Comparison of ENCODE assay signal across 1 cellular context in genomic region chr17:1386265-1386664, GRCh38.
TF ChIP-seq lines count a peak whose summit lies in the region.

No MANE protein-coding gene starts in this region.

TF ChIP-seq in SK-N-SH treated with all-trans-retinoic acid at 6 μM for 48 hours, 23 proteins besides CTCF, POLR2A, EP300 and RAD21:
- no peak for TF ChIP-seq ZC3H10 (CRISPR knock-in tag; IDR thresholded peaks at IDR 0.05)
- TF ChIP-seq POU6F1 (CRISPR knock-in tag; IDR thresholded peaks at IDR 0.05; ENCODE audit: borderline replicate concordance, low read depth) = no peak
- no peak for TF ChIP-seq ZNF565 (CRISPR knock-in tag; conservative IDR thresholded peaks at IDR 0.05; ENCODE audit: low read depth)
- no peak for TF ChIP-seq ESRRG (CRISPR knock-in tag; IDR thresholded peaks at IDR 0.05)
- no peak for TF ChIP-seq RARB (CRISPR knock-in tag; IDR thresholded peaks at IDR 0.05)
- no peak for TF ChIP-seq PPARA (CRISPR knock-in tag; IDR thresholded peaks at IDR 0.05; ENCODE audit: borderline replicate concordance)
- no peak for TF ChIP-seq TOX (CRISPR knock-in tag; IDR thresholded peaks at IDR 0.05; ENCODE audit: borderline replicate concordance)
- no peak for TF ChIP-seq SNAI2 (CRISPR knock-in tag; IDR thresholded peaks at IDR 0.05)
- TF ChIP-seq ZFP3 (CRISPR knock-in tag; IDR thresholded peaks at IDR 0.05) = no peak
- no peak for TF ChIP-seq CSDC2 (CRISPR knock-in tag; IDR thresholded peaks at IDR 0.05)
- TF ChIP-seq CREB5 (CRISPR knock-in tag; IDR thresholded peaks at IDR 0.05; ENCODE audit: low read depth) = no peak
- TF ChIP-seq CSRNP3 (CRISPR knock-in tag; IDR thresholded peaks at IDR 0.05) = no peak
- TF ChIP-seq BACH2 (CRISPR knock-in tag; IDR thresholded peaks at IDR 0.05; ENCODE audit: borderline replicate concordance) = no peak
- TF ChIP-seq GLIS3 (CRISPR knock-in tag; IDR thresholded peaks at IDR 0.05) = no peak
- TF ChIP-seq OSR1 (CRISPR knock-in tag; IDR thresholded peaks at IDR 0.05) = no peak
- no peak for TF ChIP-seq ZFP30 (CRISPR knock-in tag; IDR thresholded peaks at IDR 0.05)
- no peak for TF ChIP-seq ZNF70 (CRISPR knock-in tag; IDR thresholded peaks at IDR 0.05)
- no peak for TF ChIP-seq TCF4 (CRISPR knock-in tag; IDR thresholded peaks at IDR 0.05; ENCODE audit: borderline replicate concordance)
